In genomic region chr16:19882641-19883040, GRCh38 we compare ENCODE assay signal across 11 cellular contexts. TPM values are rescaled to one million over a fixed set of nuclear protein-coding genes. Genes with fewer than 3 reads are reported as not detected.
DNase-seq lines count a peak whose midpoint lies in the region; ATAC-seq and TF ChIP-seq lines count a peak whose summit lies in the region.
"Had no signal": no experiment of that assay in that cellular context is flagged by ENCODE, and none has a peak within 500 bp of the region (broad histone marks: within the 10 kb centered on the region; RNA-seq: fewer than 3 reads in every experiment).

No MANE protein-coding gene starts in this region.

- H3K9ac ChIP-seq in subcutaneous abdominal adipose tissue (ENCODE audit: low read length in 5 of 5) (peak overlapping the region in 3 of 5 donors; percentile 20 to 37 (median 26)), colonic mucosa (ENCODE audit: low read depth in 2 of 2, low read length in 2 of 2) (peak overlapping the region in 1 of 2 donors; percentile 4)

- no peaks in the 10 kb centered on the region for H3K27me3 ChIP-seq in body of pancreas
- H3K27me3 ChIP-seq in subcutaneous abdominal adipose tissue (ENCODE audit: control insufficient read depth in 5 of 5, insufficient read depth in 4 of 5, low read length in 5 of 5): peaks cover 0 to 17% (median 3%) of the 10 kb centered on the region in 5 donors
- peaks cover 5% of the 10 kb centered on the region for H3K27me3 ChIP-seq in colonic mucosa

- TF ChIP-seq CTCF in body of pancreas (IDR thresholded peaks at IDR 0.05) (no peak), colonic mucosa (IDR thresholded peaks at IDR 0.05) (no peak)

- WGBS in body of pancreas, 2 donors: 63 to 69% methylated on average over 3 of the region's 3 CpGs

- no peak for TF ChIP-seq POLR2A in body of pancreas (IDR thresholded peaks at IDR 0.05)

- H3K27ac ChIP-seq in body of pancreas (peak overlapping the region in 3 of 4 donors; percentile 70 to 85 (median 77)), subcutaneous abdominal adipose tissue (ENCODE audit: low read depth, low read length) (peak overlapping the region; percentile 75), colonic mucosa (no peak overlapping the region)
- H3K27ac ChIP-seq: 22Rv1 had no signal

- no peak overlapping the region for H3K4me3 ChIP-seq in body of pancreas
- peak overlapping the region; percentile 24 to 83 (median 81) for H3K4me3 ChIP-seq in subcutaneous abdominal adipose tissue (ENCODE audit: low read depth in 1 of 5, low read length in 5 of 5)
- no peak overlapping the region for H3K4me3 ChIP-seq in colonic mucosa

- H3K4me1 ChIP-seq in body of pancreas: peaks cover 28% of the 10 kb centered on the region
- H3K4me1 ChIP-seq in subcutaneous abdominal adipose tissue (ENCODE audit: control insufficient read depth in 5 of 5, insufficient read depth in 5 of 5, low read length in 5 of 5): peaks cover 2 to 64% (median 45%) of the 10 kb centered on the region in 5 donors
- peaks cover 9% of the 10 kb centered on the region for H3K4me1 ChIP-seq in colonic mucosa

- H3K9me3 ChIP-seq in body of pancreas (no peaks in the 10 kb centered on the region), subcutaneous abdominal adipose tissue (ENCODE audit: control insufficient read depth in 5 of 5, low read length in 5 of 5) (no peaks in the 10 kb centered on the region), colonic mucosa (no peaks in the 10 kb centered on the region)

- H3K36me3 ChIP-seq in body of pancreas (replicated peaks in 1 of 2; ENCODE audit: insufficient read depth in 1 of 2, low read depth in 2 of 2) (no peaks in the 10 kb centered on the region), subcutaneous abdominal adipose tissue (ENCODE audit: control insufficient read depth in 5 of 5, insufficient read depth in 5 of 5, low read length in 5 of 5) (peaks cover 0 to 6% (median 2%) of the 10 kb centered on the region in 5 donors), colonic mucosa (no peaks in the 10 kb centered on the region)

- intact Hi-C loops in body of pancreas (cut with DNase I) (loop anchor here (5.0 kb wide), 1 partner anchor 170 kb away; no protein-coding TSS in a partner anchor), colonic mucosa (cut with DNase I) (loop anchor here (10.0 kb wide), 1 partner anchor 198 kb away; no protein-coding TSS in a partner anchor)

- ATAC-seq in body of pancreas: no peak

- DNase-seq in NCI-H1105 treated with DMSO at 0.1 percent for 48 hours (lab: John Stamatoyannopoulos, UW) (peak; percentile 1), NCI-H1105 (lab: John Stamatoyannopoulos, UW) (no peak), body of pancreas (no peak), medulla oblongata (ENCODE audit: extremely low spot score) (peak; percentile 79), colonic mucosa (no peak), SHP77 (lab: John Stamatoyannopoulos, UW) (no peak), NCI-H2029 treated with DMSO at 0.1 percent for 48 hours (lab: John Stamatoyannopoulos, UW) (no peak)
- DNase-seq: MV-4-11; stimulated activated CD4-positive, alpha-beta T cell treated with anti-CD3 and anti-CD28 coated beads, Interleukin-4, amount 100 ng/mL, for 1 hour had no signal

RNA-seq across cellular contexts. Expression of gene GPRC5B, which starts 2.0 kb away (rescaled TPM):
- total RNA-seq in body of pancreas (10 to 100 TPM; 27.7 to 31.6 TPM), colonic mucosa (1 to 10 TPM; 3.1 to 8.5 TPM)

Comparison
In these comparisons a context has a peak if more than half of its experiments do, and no peak if none do; other contexts are left out.
1. DNase-seq: peak in NCI-H1105 treated with DMSO at 0.1 percent for 48 hours (single experiment) and medulla oblongata (single experiment); none in NCI-H1105 (single experiment), body of pancreas (0 of 4), colonic mucosa (single experiment), SHP77 (0 of 2) and NCI-H2029 treated with DMSO at 0.1 percent for 48 hours (single experiment).
2. H3K4me3 ChIP-seq: peak in subcutaneous abdominal adipose tissue (5 of 5); none in body of pancreas (0 of 2) and colonic mucosa (single experiment).